26 cellular contexts compared by ENCODE assay signal in genomic region chr7:144817001-144817400, GRCh38.
"Had no signal": no experiment of that assay in that cellular context is flagged by ENCODE, and none has a peak within 500 bp of the region (broad histone marks: within the 10 kb centered on the region; RNA-seq: fewer than 3 reads in every experiment).

No MANE protein-coding gene starts in this region.

- H3K27me3 ChIP-seq: dorsolateral prefrontal cortex, esophagus muscularis mucosa, gastrocnemius medialis, neutrophil, right lobe of liver, spleen, tibial artery, upper lobe of left lung, uterus had no signal

- H3K36me3 Mint-ChIP-seq: immature natural killer cell; naive B cell; stimulated activated memory B cell treated with anti-CD40 and anti-IgM and Interleukin-4, amounts not matched to agents 10 μg/mL and 1 μg/mL and 100 μg/mL, for 72 hours had no signal

- H3K4me3 ChIP-seq: dorsolateral prefrontal cortex, esophagus muscularis mucosa, gastrocnemius medialis, left ventricle myocardium inferior, lower lobe of right lung, psoas muscle, right lobe of liver, spleen, tibial artery, upper lobe of left lung, uterus had no signal

- H3K9me3 ChIP-seq: esophagus muscularis mucosa, gastrocnemius medialis, left ventricle myocardium inferior, lower lobe of right lung, neutrophil, psoas muscle, right lobe of liver, spleen, tibial artery, upper lobe of left lung, uterus had no signal

- H3K36me3 ChIP-seq: esophagus muscularis mucosa, gastrocnemius medialis, left ventricle myocardium inferior, lower lobe of right lung, neutrophil, right lobe of liver, spleen, tibial artery, upper lobe of left lung, uterus had no signal

- DNase-seq: cortex of kidney; dorsolateral prefrontal cortex; effector CD8-positive, alpha-beta T cell; gastrocnemius medialis; glutamatergic neuron; immature natural killer cell; left cardiac atrium; left ventricle myocardium inferior; lower lobe of right lung; mesenchymal stem cell; midbrain; naive B cell; psoas muscle; retina; right lobe of liver; spleen; stimulated activated CD4-positive, alpha-beta T cell treated with anti-CD3 and anti-CD28 coated beads, Interleukin-15, amount 100 ng/mL, for 24 hours; stimulated activated CD4-positive, alpha-beta T cell treated with anti-CD3 and anti-CD28 coated beads, Interleukin-1b, Interleukin-23, amount 100 ng/mL, for 48 hours; stimulated activated CD4-positive, alpha-beta T cell treated with anti-CD3 and anti-CD28 coated beads, Interleukin-4, amount 100 ng/mL, for 24 hours; tibial artery; upper lobe of left lung; uterus had no signal

- ATAC-seq: gastrocnemius medialis; left cardiac atrium; lower lobe of right lung; psoas muscle; right lobe of liver; stimulated activated memory B cell treated with anti-CD40 and anti-IgM and Interleukin-4, amounts not matched to agents 10 μg/mL and 1 μg/mL and 100 μg/mL, for 72 hours had no signal

- H3K27ac ChIP-seq: dorsolateral prefrontal cortex, esophagus muscularis mucosa, gastrocnemius medialis, left ventricle myocardium inferior, lower lobe of right lung, neutrophil, psoas muscle, right lobe of liver, tibial artery, upper lobe of left lung, uterus had no signal

- H3K4me1 ChIP-seq: lower lobe of right lung, psoas muscle, right lobe of liver, uterus had no signal

- H3K27me3 Mint-ChIP-seq: naive B cell; stimulated activated memory B cell treated with anti-CD40 and anti-IgM and Interleukin-4, amounts not matched to agents 10 μg/mL and 1 μg/mL and 100 μg/mL, for 72 hours; stimulated activated naive CD8-positive, alpha-beta T cell treated with anti-CD3 and anti-CD28 coated beads, Interleukin-15, Interleukin-2, amounts not matched to agents 100 ng/mL and 50 ng/mL, for 24 hours had no signal

- H3K9me3 Mint-ChIP-seq: immature natural killer cell; stimulated activated memory B cell treated with anti-CD40 and anti-IgM and Interleukin-4, amounts not matched to agents 10 μg/mL and 1 μg/mL and 100 μg/mL, for 72 hours; stimulated activated naive CD8-positive, alpha-beta T cell treated with anti-CD3 and anti-CD28 coated beads, Interleukin-15, Interleukin-2, amounts not matched to agents 100 ng/mL and 50 ng/mL, for 24 hours had no signal

- H3K4me3 Mint-ChIP-seq: immature natural killer cell; stimulated activated memory B cell treated with anti-CD40 and anti-IgM and Interleukin-4, amounts not matched to agents 10 μg/mL and 1 μg/mL and 100 μg/mL, for 72 hours; stimulated activated naive CD8-positive, alpha-beta T cell treated with anti-CD3 and anti-CD28 coated beads, Interleukin-15, Interleukin-2, amounts not matched to agents 100 ng/mL and 50 ng/mL, for 24 hours had no signal
